ENCODE assay signal across 8 cellular contexts in genomic region chr4:174282836-174283506, GRCh38. TPM values are rescaled to one million over a fixed set of nuclear protein-coding genes. Genes with fewer than 3 reads are reported as not detected.
A peak's percentile ranks its signal among the peaks of the same experiment; 100 is the strongest.
DNase-seq lines count a peak whose midpoint lies in the region; ATAC-seq lines count a peak whose summit lies in the region.

No MANE protein-coding gene starts in this region.

- ATAC-seq in HG02678 (IDR thresholded peaks at IDR 0.05; ENCODE audit: unreplicated experiment) = peak; percentile 98

- DNase-seq in NCI-H1105 (lab: John Stamatoyannopoulos, UW) (peak; percentile 65), SKM-1 treated with dmso at 0.1 percent for 144 hours (lab: John Stamatoyannopoulos, UW; ENCODE audit: unreplicated experiment) (peak; percentile 95), glomerular visceral epithelial cell (ENCODE audit: extremely low spot score) (peak; percentile 88), occipital lobe (lab: John Stamatoyannopoulos, UW) (peak; percentile 88)
- peak; percentile 75 for DNase-seq in activated naive CD8-positive, alpha-beta T cell treated with anti-CD3 and anti-CD28 coated beads for 36 hours

- H3K4me3 ChIP-seq in GM08714 (ENCODE audit: low read length) = peak overlapping the region; percentile 66

- no peaks in the 10 kb centered on the region for H3K27me3 Mint-ChIP-seq in activated naive CD8-positive, alpha-beta T cell treated with anti-CD3 and anti-CD28 coated beads for 36 hours

- peaks cover 18% of the 10 kb centered on the region for H3K36me3 Mint-ChIP-seq in activated naive CD8-positive, alpha-beta T cell treated with anti-CD3 and anti-CD28 coated beads for 36 hours

- H3K27ac ChIP-seq in temporal lobe (ENCODE audit: low read depth, low read length) = peak overlapping the region; percentile 94

- peaks cover 4% of the 10 kb centered on the region for H3K9me3 Mint-ChIP-seq in activated naive CD8-positive, alpha-beta T cell treated with anti-CD3 and anti-CD28 coated beads for 36 hours

- peak overlapping the region; percentile 100 for H3K27ac Mint-ChIP-seq in activated naive CD8-positive, alpha-beta T cell treated with anti-CD3 and anti-CD28 coated beads for 36 hours

- peaks cover 47% of the 10 kb centered on the region for H3K4me1 Mint-ChIP-seq in activated naive CD8-positive, alpha-beta T cell treated with anti-CD3 and anti-CD28 coated beads for 36 hours

- H3K4me3 Mint-ChIP-seq in activated naive CD8-positive, alpha-beta T cell treated with anti-CD3 and anti-CD28 coated beads for 36 hours = peak overlapping the region; percentile 98

RNA-seq across cellular contexts. Expression of gene FBXO8, which starts 0.5 kb away (rescaled TPM):
- 10 to 100 TPM; 16.2 to 17.4 TPM for total RNA-seq in activated naive CD8-positive, alpha-beta T cell treated with anti-CD3 and anti-CD28 coated beads for 36 hours
- total RNA-seq in occipital lobe (32.9 TPM), temporal lobe (27.0 TPM)

RNA-seq across cellular contexts. Expression of gene CEP44, which starts 0.7 kb away (rescaled TPM):
- 10 to 100 TPM; 19.7 TPM for total RNA-seq in activated naive CD8-positive, alpha-beta T cell treated with anti-CD3 and anti-CD28 coated beads for 36 hours
- total RNA-seq in occipital lobe (35.4 TPM), temporal lobe (18.7 TPM)

Comparison
In these comparisons a context has a peak if more than half of its experiments do, and no peak if none do; other contexts are left out.
1. Peak in every context shown above with its lines: DNase-seq, ATAC-seq, H3K4me3 ChIP-seq and H3K27ac ChIP-seq.